8 cellular contexts compared by ENCODE assay signal in the genomic region with DNA sequence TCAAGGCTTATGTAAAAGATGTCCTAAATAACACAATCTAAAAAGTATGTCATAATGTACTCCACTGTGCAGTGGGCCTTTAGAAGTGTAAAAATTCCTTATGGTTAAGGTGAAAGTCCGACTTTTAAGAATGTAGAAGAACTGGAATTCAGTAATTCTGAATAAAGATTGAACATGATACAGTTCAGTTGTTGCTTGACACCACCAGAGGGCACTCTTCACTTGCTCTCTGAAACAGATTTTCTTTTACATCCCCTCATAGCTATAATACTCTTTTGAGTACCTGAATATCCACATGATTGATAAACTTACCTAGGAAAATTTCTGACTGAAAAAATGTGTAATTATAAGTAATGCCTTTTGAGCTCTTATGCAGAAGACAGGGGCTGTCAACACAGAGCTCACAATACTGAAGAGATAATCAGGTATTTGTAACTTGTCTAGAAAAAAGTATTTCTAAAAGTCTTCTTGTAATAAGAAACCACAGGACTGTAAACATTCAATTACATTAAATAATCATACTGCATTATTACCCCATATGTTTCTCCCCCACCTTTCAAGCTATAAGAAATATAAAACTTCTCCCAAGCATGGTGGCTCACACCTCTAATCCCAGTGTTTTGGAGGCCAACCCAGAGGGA.
DNase-seq lines count a peak whose midpoint lies in the region; ATAC-seq and TF ChIP-seq lines count a peak whose summit lies in the region.

No MANE protein-coding gene starts in this region.

- H3K36me3 ChIP-seq in neuronal stem cell (replicated peaks in 1 of 2; ENCODE audit: control insufficient read depth in 2 of 2, insufficient read depth in 2 of 2, low read length in 2 of 2) (peaks cover 0 to 16% of the 10 kb centered on the region in 2 donors), MG63 (no peaks in the 10 kb centered on the region)

- H3K27me3 Mint-ChIP-seq in activated naive CD8-positive, alpha-beta T cell treated with anti-CD3 and anti-CD28 coated beads, Interleukin-2, amount 50 U/mL, for 24 hours, result peaks cover 11% of the 10 kb centered on the region
- no peaks in the 10 kb centered on the region for H3K27me3 Mint-ChIP-seq in activated naive CD8-positive, alpha-beta T cell treated with anti-CD3 and anti-CD28 coated beads for 36 hours

- DNase-seq in activated naive CD8-positive, alpha-beta T cell treated with anti-CD3 and anti-CD28 coated beads, Interleukin-2, amount 50 U/mL, for 24 hours, result peak; percentile 21
- no peak for DNase-seq in activated naive CD8-positive, alpha-beta T cell treated with anti-CD3 and anti-CD28 coated beads for 36 hours
- DNase-seq in NCI-H1092 (lab: John Stamatoyannopoulos, UW), result peak; percentile 2
- DNase-seq in SKM-1 treated with dmso at 0.1 percent for 144 hours (lab: John Stamatoyannopoulos, UW; ENCODE audit: unreplicated experiment), result peak; percentile 29
- peak; percentile 71 for DNase-seq in fibroblast of mammary gland (ENCODE audit: low read depth)
- DNase-seq in neuronal stem cell (ENCODE audit: low spot score), result peak; percentile 42
- no peak for DNase-seq in MG63

- no peak overlapping the region for H3K14ac ChIP-seq in neuronal stem cell (ENCODE audit: low read length)

- H3K23ac ChIP-seq in neuronal stem cell (ENCODE audit: low read depth, low read length, poor library complexity), result no peak overlapping the region

- whole genome bisulfite sequencing in neuronal stem cell (ENCODE audit: extremely low coverage in 2 of 2, insufficient read length in 2 of 2, insufficient replicate concordance in 1 of 2), 2 donors, result no CpG with 5 or more reads among the region's 1 CpG

- no peaks in the 10 kb centered on the region for H3K4me1 ChIP-seq in neuronal stem cell (ENCODE audit: control insufficient read depth in 2 of 2, insufficient read depth in 1 of 2, low read depth in 1 of 2, low read length in 2 of 2)

- no peaks in the 10 kb centered on the region for H3K4me1 Mint-ChIP-seq in activated naive CD8-positive, alpha-beta T cell treated with anti-CD3 and anti-CD28 coated beads, Interleukin-2, amount 50 U/mL, for 24 hours
- H3K4me1 Mint-ChIP-seq in activated naive CD8-positive, alpha-beta T cell treated with anti-CD3 and anti-CD28 coated beads for 36 hours, result no peaks in the 10 kb centered on the region

- no peak overlapping the region for H3K18ac ChIP-seq in neuronal stem cell (ENCODE audit: low read length)

- TF ChIP-seq CTCF in fibroblast of mammary gland (conservative IDR thresholded peaks at IDR 0.05; ENCODE audit: control insufficient read depth, insufficient read depth, low read depth, low read length), result peak; percentile 81

- no peaks in the 10 kb centered on the region for H3K36me3 Mint-ChIP-seq in activated naive CD8-positive, alpha-beta T cell treated with anti-CD3 and anti-CD28 coated beads, Interleukin-2, amount 50 U/mL, for 24 hours (ENCODE audit: low read depth)
- H3K36me3 Mint-ChIP-seq in activated naive CD8-positive, alpha-beta T cell treated with anti-CD3 and anti-CD28 coated beads for 36 hours, result no peaks in the 10 kb centered on the region

- H4K8ac ChIP-seq in neuronal stem cell (ENCODE audit: low read depth, low read length), result no peak overlapping the region

- no peak overlapping the region for H2BK12ac ChIP-seq in neuronal stem cell (ENCODE audit: low read length)

- H4K91ac ChIP-seq in neuronal stem cell (ENCODE audit: low read depth, low read length, poor library complexity), result no peak overlapping the region

- no peak for ATAC-seq in activated naive CD8-positive, alpha-beta T cell treated with anti-CD3 and anti-CD28 coated beads, Interleukin-2, amount 50 U/mL, for 24 hours
- ATAC-seq in GM21825 (IDR thresholded peaks at IDR 0.05; ENCODE audit: unreplicated experiment), result peak; percentile 65

- no peak overlapping the region for H3K4ac ChIP-seq in neuronal stem cell (ENCODE audit: low read length)

- H2AFZ ChIP-seq in neuronal stem cell (ENCODE audit: low read length), result no peak overlapping the region

- no peaks in the 10 kb centered on the region for H3K9me3 Mint-ChIP-seq in activated naive CD8-positive, alpha-beta T cell treated with anti-CD3 and anti-CD28 coated beads, Interleukin-2, amount 50 U/mL, for 24 hours
- no peaks in the 10 kb centered on the region for H3K9me3 Mint-ChIP-seq in activated naive CD8-positive, alpha-beta T cell treated with anti-CD3 and anti-CD28 coated beads for 36 hours

- H2AK5ac ChIP-seq in neuronal stem cell (ENCODE audit: low read depth, low read length), result no peak overlapping the region

- H3K4me3 ChIP-seq in fibroblast of mammary gland (ENCODE audit: control insufficient read depth, low read depth, low read length) (no peak overlapping the region), neuronal stem cell (ENCODE audit: low read length in 2 of 2) (no peak overlapping the region), MG63 (no peak overlapping the region)

- no peak overlapping the region for H3K4me2 ChIP-seq in neuronal stem cell (ENCODE audit: insufficient read depth, low read length, poor library complexity, severe bottlenecking)

- H2BK5ac ChIP-seq in neuronal stem cell (ENCODE audit: low read length), result no peak overlapping the region

- H3K27me3 ChIP-seq in neuronal stem cell (ENCODE audit: control insufficient read depth in 3 of 3, insufficient read depth in 3 of 3, low read depth in 1 of 3, low read length in 3 of 3) (no peaks in the 10 kb centered on the region), MG63 (peaks cover 6% of the 10 kb centered on the region)

- no peak overlapping the region for H2BK120ac ChIP-seq in neuronal stem cell (ENCODE audit: low read depth, low read length)

- H3K79me1 ChIP-seq in neuronal stem cell (ENCODE audit: low read depth, low read length), result no peaks in the 10 kb centered on the region

- no peak overlapping the region for H2BK15ac ChIP-seq in neuronal stem cell (ENCODE audit: low read length)

- no peak overlapping the region for H3K27ac ChIP-seq in neuronal stem cell (replicated peaks; ENCODE audit: low read length)

- no peak overlapping the region for H3K9ac ChIP-seq in neuronal stem cell (ENCODE audit: low read depth, low read length, poor library complexity)

- H3K27ac Mint-ChIP-seq in activated naive CD8-positive, alpha-beta T cell treated with anti-CD3 and anti-CD28 coated beads, Interleukin-2, amount 50 U/mL, for 24 hours, result no peak overlapping the region
- H3K27ac Mint-ChIP-seq in activated naive CD8-positive, alpha-beta T cell treated with anti-CD3 and anti-CD28 coated beads for 36 hours, result no peak overlapping the region

- H3K4me3 Mint-ChIP-seq in activated naive CD8-positive, alpha-beta T cell treated with anti-CD3 and anti-CD28 coated beads, Interleukin-2, amount 50 U/mL, for 24 hours, result no peak overlapping the region
- H3K4me3 Mint-ChIP-seq in activated naive CD8-positive, alpha-beta T cell treated with anti-CD3 and anti-CD28 coated beads for 36 hours, result no peak overlapping the region

- no peaks in the 10 kb centered on the region for H3K9me3 ChIP-seq in neuronal stem cell (replicated peaks in 1 of 2; ENCODE audit: control insufficient read depth in 2 of 2, insufficient read depth in 1 of 2, low read depth in 1 of 2, low read length in 2 of 2)
- no peaks in the 10 kb centered on the region for H3K9me3 ChIP-seq in MG63

Comparison
In these comparisons a context has a peak if more than half of its experiments do, and no peak if none do; other contexts are left out.
1. DNase-seq: peak in activated naive CD8-positive, alpha-beta T cell treated with anti-CD3 and anti-CD28 coated beads, Interleukin-2, amount 50 U/mL, for 24 hours (single experiment), NCI-H1092 (single experiment), SKM-1 treated with dmso at 0.1 percent for 144 hours (single experiment), fibroblast of mammary gland (single experiment) and neuronal stem cell (single experiment); none in activated naive CD8-positive, alpha-beta T cell treated with anti-CD3 and anti-CD28 coated beads for 36 hours (single experiment) and MG63 (single experiment).